7 cellular contexts compared by ENCODE assay signal in genomic region chrX:70054391-70054790, GRCh38. TPM values are rescaled to one million over a fixed set of nuclear protein-coding genes. Genes with fewer than 3 reads are reported as not detected.
"Had no signal": no experiment of that assay in that cellular context is flagged by ENCODE, and none has a peak within 500 bp of the region (broad histone marks: within the 10 kb centered on the region; RNA-seq: fewer than 3 reads in every experiment).

No MANE protein-coding gene starts in this region.

- H3K27ac Mint-ChIP-seq: GM23338, H9, IgD-negative memory B cell had no signal

- H3K4me1 Mint-ChIP-seq: GM23338, H9, IgD-negative memory B cell had no signal

- DNase-seq: H9, HCEC 1CT had no signal

- H3K36me3 Mint-ChIP-seq: IgD-negative memory B cell had no signal

- H3K4me3 Mint-ChIP-seq: GM23338, H9 had no signal

- H3K9me3 Mint-ChIP-seq: GM23338, IgD-negative memory B cell had no signal

RNA-seq across cellular contexts. Expression of gene AWAT2, which starts 4.7 kb away (rescaled TPM):
- total RNA-seq: GM23338, H1, H9, HepG2 had no signal
- polyA plus RNA-seq: GM23338, H1, HepG2, IgD-negative memory B cell had no signal

RNA-seq across cellular contexts. Expression of gene OTUD6A, which starts 7.9 kb away (rescaled TPM):
- total RNA-seq: H9, HepG2, HT1080 had no signal
- polyA plus RNA-seq: GM23338, HepG2, IgD-negative memory B cell had no signal
